In genomic region chr9:28379082-28379481, GRCh38 we compare ENCODE assay signal across 30 cellular contexts.
"Had no signal": no experiment of that assay in that cellular context is flagged by ENCODE, and none has a peak within 500 bp of the region (broad histone marks: within the 10 kb centered on the region; RNA-seq: fewer than 3 reads in every experiment).

No MANE protein-coding gene starts in this region.

- H3K4me1 Mint-ChIP-seq: activated CD4-positive, alpha-beta memory T cell treated with anti-CD3 and anti-CD28 coated beads, Interleukin-2, amount 10 ng/mL, durations not matched to agents 7 days and 5 days; activated CD4-positive, alpha-beta T cell treated with anti-CD3 and anti-CD28 coated beads, Interleukin-2, amount 10 ng/mL, durations not matched to agents 7 days and 5 days; activated naive CD4-positive, alpha-beta T cell treated with anti-CD3 and anti-CD28 coated beads, Interleukin-2, amount 10 ng/mL, durations not matched to agents 7 days and 5 days; activated naive CD8-positive, alpha-beta T cell treated with anti-CD3 and anti-CD28 coated beads, Interleukin-2, amount 10 ng/mL, durations not matched to agents 7 days and 5 days; brain had no signal

- H3K36me3 Mint-ChIP-seq: activated naive CD4-positive, alpha-beta T cell treated with anti-CD3 and anti-CD28 coated beads, Interleukin-2, amount 10 ng/mL, durations not matched to agents 7 days and 5 days; activated naive CD4-positive, alpha-beta T cell treated with anti-CD3 and anti-CD28 coated beads, Interleukin-2, amount 50 U/mL, for 72 hours; activated naive CD8-positive, alpha-beta T cell treated with anti-CD3 and anti-CD28 coated beads, Interleukin-2, amount 10 ng/mL, durations not matched to agents 7 days and 5 days; brain had no signal

- H3K27me3 ChIP-seq: ascending aorta, breast epithelium, cardiac muscle cell, colonic mucosa, esophagus squamous epithelium, gastroesophageal sphincter, heart right ventricle had no signal

- H3K36me3 ChIP-seq: ascending aorta, breast epithelium, cardiac muscle cell, colonic mucosa, esophagus squamous epithelium, gastroesophageal sphincter, heart right ventricle had no signal

- H3K27me3 Mint-ChIP-seq: activated CD4-positive, alpha-beta memory T cell treated with anti-CD3 and anti-CD28 coated beads, Interleukin-2, amount 10 ng/mL, durations not matched to agents 7 days and 5 days; activated CD4-positive, alpha-beta T cell treated with anti-CD3 and anti-CD28 coated beads, Interleukin-2, amount 10 ng/mL, durations not matched to agents 7 days and 5 days; activated naive CD4-positive, alpha-beta T cell treated with anti-CD3 and anti-CD28 coated beads, Interleukin-2, amount 10 ng/mL, durations not matched to agents 7 days and 5 days; activated naive CD8-positive, alpha-beta T cell treated with anti-CD3 and anti-CD28 coated beads, Interleukin-2, amount 10 ng/mL, durations not matched to agents 7 days and 5 days; activated T-cell treated with anti-CD3 and anti-CD28 coated beads, Interleukin-2, amount 50 U/mL, for 24 hours; brain had no signal

- H3K9me3 Mint-ChIP-seq: activated CD4-positive, alpha-beta T cell treated with anti-CD3 and anti-CD28 coated beads, Interleukin-2, amount 10 ng/mL, durations not matched to agents 7 days and 5 days had no signal

- FAIRE-seq: endometrium, endothelial cell of umbilical vein had no signal

- H3K9me3 ChIP-seq: ascending aorta, breast epithelium, colonic mucosa, esophagus squamous epithelium, gastroesophageal sphincter had no signal

- H3K27ac Mint-ChIP-seq: activated CD4-positive, alpha-beta memory T cell treated with anti-CD3 and anti-CD28 coated beads, Interleukin-2, amount 10 ng/mL, durations not matched to agents 7 days and 5 days; activated CD4-positive, alpha-beta T cell treated with anti-CD3 and anti-CD28 coated beads, Interleukin-2, amount 10 ng/mL, durations not matched to agents 7 days and 5 days; activated naive CD4-positive, alpha-beta T cell treated with anti-CD3 and anti-CD28 coated beads, Interleukin-2, amount 10 ng/mL, durations not matched to agents 7 days and 5 days; activated naive CD4-positive, alpha-beta T cell treated with anti-CD3 and anti-CD28 coated beads, Interleukin-2, amount 50 U/mL, for 72 hours; activated naive CD8-positive, alpha-beta T cell treated with anti-CD3 and anti-CD28 coated beads, Interleukin-2, amount 10 ng/mL, durations not matched to agents 7 days and 5 days; activated T-cell treated with anti-CD3 and anti-CD28 coated beads, Interleukin-2, amount 50 U/mL, for 24 hours; activated T-cell treated with anti-CD3 and anti-CD28 coated beads, Interleukin-2, amount 50 U/mL, for 72 hours; brain had no signal

- H3K4me1 ChIP-seq: ascending aorta, breast epithelium, colonic mucosa, esophagus squamous epithelium, gastroesophageal sphincter, heart right ventricle had no signal

- H3K4me3 Mint-ChIP-seq: activated CD4-positive, alpha-beta memory T cell treated with anti-CD3 and anti-CD28 coated beads, Interleukin-2, amount 10 ng/mL, durations not matched to agents 7 days and 5 days; activated CD4-positive, alpha-beta T cell treated with anti-CD3 and anti-CD28 coated beads, Interleukin-2, amount 10 ng/mL, durations not matched to agents 7 days and 5 days; activated naive CD4-positive, alpha-beta T cell treated with anti-CD3 and anti-CD28 coated beads, Interleukin-2, amount 10 ng/mL, durations not matched to agents 7 days and 5 days; activated naive CD8-positive, alpha-beta T cell treated with anti-CD3 and anti-CD28 coated beads, Interleukin-2, amount 10 ng/mL, durations not matched to agents 7 days and 5 days; activated T-cell treated with anti-CD3 and anti-CD28 coated beads, Interleukin-2, amount 50 U/mL, for 24 hours; activated T-cell treated with anti-CD3 and anti-CD28 coated beads, Interleukin-2, amount 50 U/mL, for 72 hours; brain had no signal

- ATAC-seq: activated naive CD4-positive, alpha-beta T cell treated with anti-CD3 and anti-CD28 coated beads, Interleukin-2, amount 50 U/mL, for 72 hours; activated T-cell treated with anti-CD3 and anti-CD28 coated beads, Interleukin-2, amount 50 U/mL, for 72 hours; gastroesophageal sphincter; heart right ventricle had no signal

- H3K4me3 ChIP-seq: ascending aorta, breast epithelium, cardiac muscle cell, colonic mucosa, esophagus squamous epithelium, gastroesophageal sphincter, heart right ventricle had no signal

- H3K27ac ChIP-seq: ascending aorta, breast epithelium, cardiac muscle cell, colonic mucosa, epithelial cell of prostate, esophagus squamous epithelium, gastroesophageal sphincter, heart right ventricle had no signal

- DNase-seq: activated CD4-positive, alpha-beta memory T cell treated with anti-CD3 and anti-CD28 coated beads, Interleukin-2, amount 10 ng/mL, durations not matched to agents 7 days and 5 days; activated CD4-positive, alpha-beta T cell treated with anti-CD3 and anti-CD28 coated beads for 1 hour; activated CD4-positive, alpha-beta T cell treated with anti-CD3 and anti-CD28 coated beads for 4 hours; activated CD4-positive, alpha-beta T cell treated with anti-CD3 and anti-CD28 coated beads, Interleukin-2, amount 10 ng/mL, durations not matched to agents 7 days and 5 days; activated CD4-positive, alpha-beta T cell treated with anti-CD3 and anti-CD28 coated beads, Interleukin-2, amount 50 U/mL, for 4 hours; activated CD8-positive, alpha-beta memory T cell treated with anti-CD3 and anti-CD28 coated beads, Interleukin-2, amount 50 U/mL, for 48 hours; activated gamma-delta T cell; activated naive CD4-positive, alpha-beta T cell; activated naive CD4-positive, alpha-beta T cell treated with anti-CD3 and anti-CD28 coated beads, Interleukin-2, amount 10 ng/mL, durations not matched to agents 7 days and 5 days; activated naive CD8-positive, alpha-beta T cell treated with anti-CD3 and anti-CD28 coated beads, Interleukin-2, amount 10 ng/mL, durations not matched to agents 7 days and 5 days; activated T-cell treated with anti-CD3 and anti-CD28 coated beads for 4 hours; activated T-cell treated with anti-CD3 and anti-CD28 coated beads, Interleukin-2, amount 50 U/mL, for 24 hours; activated T-cell treated with anti-CD3 and anti-CD28 coated beads, Interleukin-2, amount 50 U/mL, for 72 hours; central memory CD4-positive, alpha-beta T cell; cerebellar nuclear complex; colonic mucosa; effector CD8-positive, alpha-beta T cell; esophagus squamous epithelium; foreskin melanocyte; heart right ventricle; T-helper 2 cell had no signal
